In the genomic region with DNA sequence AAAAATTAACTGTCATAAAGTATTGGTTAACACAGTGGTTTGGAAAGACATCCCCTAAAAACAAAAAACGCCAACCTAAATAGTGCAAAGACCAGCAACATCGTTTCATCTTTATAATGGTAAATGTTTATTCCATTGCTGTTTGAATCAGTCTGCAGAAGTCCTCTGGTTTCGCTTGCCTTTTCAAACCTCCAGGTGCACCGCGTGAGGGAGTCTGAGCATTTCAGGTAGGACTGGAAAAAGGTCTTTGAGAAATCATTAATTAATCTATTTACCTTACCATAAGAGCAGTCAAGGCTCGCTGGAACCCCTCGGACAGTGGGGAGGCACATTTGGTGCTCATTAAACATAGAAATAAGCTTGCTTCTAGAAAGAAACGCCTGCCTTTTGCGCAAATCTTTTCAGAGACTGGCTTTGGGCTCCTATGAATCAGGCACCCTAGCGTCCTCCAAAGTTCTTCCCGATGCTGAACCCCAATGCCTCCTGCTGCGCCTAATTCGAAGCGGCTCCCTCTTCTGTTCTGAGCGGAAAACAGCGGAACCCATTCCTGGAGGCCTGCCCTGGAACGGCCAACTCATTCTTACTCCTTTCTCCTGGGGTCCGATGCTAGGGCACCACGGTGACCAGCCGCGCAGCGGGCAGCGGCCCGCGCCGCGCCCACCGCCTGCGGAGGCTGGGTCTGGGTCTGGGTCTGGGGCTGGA, we compare ENCODE assay signal across 9 cellular contexts. TPM values are rescaled to one million over a fixed set of nuclear protein-coding genes. Genes with fewer than 3 reads are reported as not detected.
A peak's percentile ranks its signal among the peaks of the same experiment; 100 is the strongest.
DNase-seq lines count a peak whose midpoint lies in the region; ATAC-seq and TF ChIP-seq lines count a peak whose summit lies in the region.
"Had no signal": no experiment of that assay in that cellular context is flagged by ENCODE, and none has a peak within 500 bp of the region (broad histone marks: within the 10 kb centered on the region; RNA-seq: fewer than 3 reads in every experiment).

No MANE protein-coding gene starts in this region.

- BruUV-seq in Caco-2 (replicated peaks; lab: Mats Ljungman, UMichigan) (no TSS peak), IMR-90 (replicated peaks; lab: Mats Ljungman, UMichigan) (no TSS peak)

- no peak for TF ChIP-seq RAD21 in IMR-90 (IDR thresholded peaks at IDR 0.05; ENCODE audit: low read length)
- no peak for TF ChIP-seq RAD21 in neural cell (conservative IDR thresholded peaks at IDR 0.05)

- H3K18ac ChIP-seq in IMR-90 (ENCODE audit: low read depth, low read length): no peak overlapping the region

- CTCF ChIA-PET in Caco-2 (lab: Charles Lee): interaction anchor here (0.6 to 1.2 kb wide), 6 partner anchors 71 to 1040 kb away, joined by 3 to 7 read pairs (median 3); no protein-coding TSS in a partner anchor
- CTCF ChIA-PET in IMR-90 (lab: Yijun Ruan, JAX): interaction anchor here (0.5 kb wide), 1 partner anchor 24 kb away, joined by 3 read pairs; no protein-coding TSS in a partner anchor

- no peaks in the 10 kb centered on the region for H3K79me2 ChIP-seq in neural cell (replicated peaks; ENCODE audit: insufficient read depth, low read length)

- no peaks in the 10 kb centered on the region for H3K9me3 Mint-ChIP-seq in Caco-2 (ENCODE audit: unreplicated experiment)

- 0% methylated on average over 4 of the region's 29 CpGs; no CpG with 5 or more reads in 1 of the 2 experiments for WGBS in IMR-90 (ENCODE audit: extremely low coverage in 2 of 2, insufficient read length in 1 of 2), 2 experiments
- 7 to 12% methylated on average over 14 to 27 of the region's 29 CpGs for WGBS in lower leg skin, 2 donors

- no peak overlapping the region for H3K27ac Mint-ChIP-seq in Caco-2 (ENCODE audit: unreplicated experiment)
- H3K27ac Mint-ChIP-seq: activated naive CD4-positive, alpha-beta T cell treated with anti-CD3 and anti-CD28 coated beads, Interleukin-2, amount 50 U/mL, for 72 hours had no signal

- H2AFZ ChIP-seq in IMR-90 (replicated peaks; ENCODE audit: low read length, poor library complexity) (peak overlapping the region; percentile 81), neural cell (ENCODE audit: low read depth, low read length) (no peak overlapping the region)

- no peak overlapping the region for H2BK120ac ChIP-seq in IMR-90 (ENCODE audit: low read depth, low read length)

- TF ChIP-seq POLR2A in IMR-90 (IDR thresholded peaks at IDR 0.05; ENCODE audit: low read depth, low read length) (no peak), lower leg skin (IDR thresholded peaks at IDR 0.05) (no peak)

- POLR2A ChIA-PET in Caco-2 (lab: Charles Lee) (no interaction called here), IMR-90 (lab: Charles Lee; ENCODE audit: unreplicated experiment) (interaction anchor here (0.7 kb wide), 1 partner anchor 203 kb away, joined by 6 read pairs; no protein-coding TSS in a partner anchor)

- peak overlapping the region; percentile 96 for H3K4me2 ChIP-seq in IMR-90 (ENCODE audit: low read depth, low read length)
- no peak overlapping the region for H3K4me2 ChIP-seq in neural cell (ENCODE audit: low read length)

- no peak overlapping the region for H3K4ac ChIP-seq in IMR-90 (ENCODE audit: low read depth, low read length)

- no peaks in the 10 kb centered on the region for H3F3A ChIP-seq in neural cell (ENCODE audit: insufficient read depth, low read length, poor library complexity, severe bottlenecking)

- no peaks in the 10 kb centered on the region for H3K9me2 ChIP-seq in neural cell (ENCODE audit: insufficient read depth, low read length)

- TF ChIP-seq EP300 in neural cell (conservative IDR thresholded peaks at IDR 0.05; ENCODE audit: poor library complexity, severe bottlenecking): no peak

- H2AK5ac ChIP-seq in IMR-90 (ENCODE audit: low read depth, low read length): no peak overlapping the region

- H3K9me3 ChIP-seq in Caco-2 (peaks cover 8% of the 10 kb centered on the region; the same call in 1 of the 2 replicates), IMR-90 (ENCODE audit: control insufficient read depth, insufficient read depth, low read length) (peaks cover 3% of the 10 kb centered on the region), neural cell (ENCODE audit: low read length) (no peaks in the 10 kb centered on the region)

- no peak overlapping the region for H4K91ac ChIP-seq in IMR-90 (ENCODE audit: insufficient read depth, low read depth, low read length)

- no peak overlapping the region for H4K5ac ChIP-seq in IMR-90 (ENCODE audit: low read depth, low read length)

- peak; percentile 49; the same call in 1 of the 2 replicates for ATAC-seq in IMR-90 (ENCODE audit: low read depth)
- no peak for ATAC-seq in HG02763 (IDR thresholded peaks at IDR 0.05; ENCODE audit: unreplicated experiment)
- ATAC-seq in HG03025 (IDR thresholded peaks at IDR 0.05; ENCODE audit: low FRiP score, unreplicated experiment): no peak

- no peaks in the 10 kb centered on the region for H3K9me1 ChIP-seq in IMR-90 (ENCODE audit: insufficient read depth, low read length)

- H3K27me3 ChIP-seq in Caco-2 (replicated peaks; ENCODE audit: control insufficient read depth, insufficient read depth, low read length) (peaks cover 4% of the 10 kb centered on the region), IMR-90 (ENCODE audit: control insufficient read depth, insufficient read depth, low read length) (peaks cover 39% of the 10 kb centered on the region), neural cell (ENCODE audit: insufficient read depth, low read depth, low read length) (peaks cover 33% of the 10 kb centered on the region)

- H3K36me3 Mint-ChIP-seq in Caco-2 (ENCODE audit: insufficient read depth, unreplicated experiment): no peaks in the 10 kb centered on the region

- H3K4me1 Mint-ChIP-seq in Caco-2 (ENCODE audit: low read depth, unreplicated experiment): peaks cover 5% of the 10 kb centered on the region

- no peak overlapping the region for H3K27ac ChIP-seq in IMR-90 (ENCODE audit: insufficient read depth, low read length)
- H3K27ac ChIP-seq in neural cell (ENCODE audit: low read length): no peak overlapping the region

- no peaks in the 10 kb centered on the region for H3K36me3 ChIP-seq in Caco-2 (ENCODE audit: control insufficient read depth, insufficient read depth, low read length)
- H3K36me3 ChIP-seq in IMR-90 (ENCODE audit: control insufficient read depth, insufficient read depth, low read length): no peaks in the 10 kb centered on the region
- no peaks in the 10 kb centered on the region for H3K36me3 ChIP-seq in neural cell (ENCODE audit: insufficient read depth, low read length)

- no peak for TF ChIP-seq CTCF in Caco-2 (IDR thresholded peaks at IDR 0.05; ENCODE audit: insufficient read depth in 1 of 2, low read depth in 1 of 2, low read length in 1 of 2, severe bottlenecking in 1 of 2, unreplicated experiment in 1 of 2)
- no peak for TF ChIP-seq CTCF in IMR-90 (conservative IDR thresholded peaks at IDR 0.05; ENCODE audit: low read depth, low read length)
- no peak for TF ChIP-seq CTCF in neural cell (IDR thresholded peaks at IDR 0.05; ENCODE audit: poor library complexity, severe bottlenecking)
- TF ChIP-seq CTCF in lower leg skin (IDR thresholded peaks at IDR 0.05): no peak

- in situ Hi-C loops in IMR-90 (cut with MboI; ENCODE audit: low sequenced_read_pairs): loop anchor here (25.0 kb wide), 1 partner anchor 543 kb away; no protein-coding TSS in a partner anchor

- H3K27me3 Mint-ChIP-seq in Caco-2 (ENCODE audit: insufficient read depth, unreplicated experiment): peaks cover 27% of the 10 kb centered on the region

- no peak overlapping the region for H2BK20ac ChIP-seq in IMR-90 (ENCODE audit: low read depth, low read length)

- H3K9ac ChIP-seq in IMR-90 (ENCODE audit: low read depth, low read length) (no peak overlapping the region), neural cell (ENCODE audit: low read length) (no peak overlapping the region)

- H3K79me1 ChIP-seq in IMR-90 (ENCODE audit: low read depth in 1 of 2, low read length in 2 of 2): no peaks in the 10 kb centered on the region

- dilution Hi-C loops in IMR-90 (cut with HindIII; ENCODE audit: low sequenced_read_pairs, unreplicated experiment): no loop called here

- H2AK9ac ChIP-seq in IMR-90 (replicated peaks; ENCODE audit: low read depth, low read length, poor library complexity): no peak overlapping the region

- H3K4me1 ChIP-seq in Caco-2 (peaks cover 5% of the 10 kb centered on the region; the same call in 1 of the 2 replicates), IMR-90 (ENCODE audit: control insufficient read depth, insufficient read depth, low read length) (peaks cover 6% of the 10 kb centered on the region)

- peak overlapping the region; percentile 63 for H3K4me3 Mint-ChIP-seq in Caco-2 (ENCODE audit: unreplicated experiment)

- H3K14ac ChIP-seq in IMR-90 (replicated peaks; ENCODE audit: low read depth, low read length): no peak overlapping the region

- intact Hi-C loops in Caco-2 (cut with micrococcal nuclease; ENCODE audit: unreplicated experiment): loop anchor here (1.0 kb wide), 1 partner anchor 550 kb away; no protein-coding TSS in a partner anchor
- intact Hi-C loops in IMR-90 (cut with micrococcal nuclease): loop anchor here (2.0 kb wide), 1 partner anchor 544 kb away; no protein-coding TSS in a partner anchor
- intact Hi-C loops in lower leg skin (cut with DNase I; ENCODE audit: low total_unique reads): no loop called here

- peak in 1 of 2 experiments; percentile 12 for DNase-seq in Caco-2
- DNase-seq in IMR-90: peak; percentile 12
- DNase-seq in dermis blood vessel endothelial cell: peak; percentile 27
- DNase-seq in lower leg skin (ENCODE audit: low spot score in 2 of 2): no peak
- no peak for DNase-seq in GOT3 (lab: John Stamatoyannopoulos, UW)

- H3K56ac ChIP-seq in IMR-90 (ENCODE audit: extremely low read depth, insufficient read depth, low read length): no peak overlapping the region

- no peak overlapping the region; the same call in 1 of the 2 replicates for H3K23ac ChIP-seq in IMR-90 (ENCODE audit: low read depth, low read length)

- no peak overlapping the region for H2BK5ac ChIP-seq in IMR-90 (ENCODE audit: low read depth, low read length, poor library complexity, severe bottlenecking)

- H4K20me1 ChIP-seq in IMR-90 (ENCODE audit: insufficient read depth, low read length) (no peaks in the 10 kb centered on the region), neural cell (ENCODE audit: insufficient read depth) (no peaks in the 10 kb centered on the region)

- no peak overlapping the region for H4K8ac ChIP-seq in IMR-90 (ENCODE audit: low read depth in 2 of 2, low read length in 2 of 2)

- no peak overlapping the region for H2BK15ac ChIP-seq in IMR-90 (ENCODE audit: low read depth, low read length)

- H3K4me3 ChIP-seq in Caco-2 (ENCODE audit: low read depth, low read length) (peak overlapping the region; percentile 32), IMR-90 (ENCODE audit: insufficient read depth, low read depth, low read length) (peak overlapping the region; percentile 42), neural cell (ENCODE audit: low read length) (peak overlapping the region; percentile 67), lower leg skin (ENCODE audit: low read depth, poor library complexity, severe bottlenecking) (no peak overlapping the region)

RNA-seq across cellular contexts. Expression of gene MTUS2, which starts 0.9 kb away (rescaled TPM):
- total RNA-seq in Caco-2 (2022) (1.1 and 1.7 TPM in 2 replicates), IMR-90 (2012; rRNA removed) (under 0.01 TPM in 1 of 2 replicates, not detected in the other), dermis blood vessel endothelial cell (not detected in 2 replicates), lower leg skin (1 to 10 TPM in 1 of 4 donors, under 1 TPM in 1, not detected in 2; 0.13 to 1.9 TPM)
- polyA plus RNA-seq in IMR-90 (2012; rRNA removed) (0.02 TPM in 1 of 2 replicates, not detected in the other), neural cell (4.4 and 8.4 TPM in 2 replicates)
- polyA plus RNA-seq in IMR-90 (2012; cell fraction: cytosol; rRNA removed): not detected in 2 replicates
- 0.01 TPM in 2 replicates for polyA plus RNA-seq in IMR-90 (2012; cell fraction: nucleus; rRNA removed; ENCODE audit: low replicate concordance)
- 9.7 and 11.1 TPM in 2 replicates for polyA minus RNA-seq in neural cell
- total RNA-seq: activated naive CD4-positive, alpha-beta T cell treated with anti-CD3 and anti-CD28 coated beads, Interleukin-2, amount 50 U/mL, for 72 hours had no signal

Comparison
In these comparisons a context has a peak if more than half of its experiments do, and no peak if none do; other contexts are left out.
1. DNase-seq: peak in IMR-90 (single experiment) and dermis blood vessel endothelial cell (single experiment); none in lower leg skin (0 of 2) and GOT3 (single experiment).